Comparison of ENCODE assay signal across 22 cellular contexts in genomic region chr17:39868554-39868942, GRCh38. TPM values are rescaled to one million over a fixed set of nuclear protein-coding genes. Genes with fewer than 3 reads are reported as not detected.
DNase-seq lines count a peak whose midpoint lies in the region; ATAC-seq, FAIRE-seq and TF ChIP-seq lines count a peak whose summit lies in the region.
"Had no signal": no experiment of that assay in that cellular context is flagged by ENCODE, and none has a peak within 500 bp of the region (broad histone marks: within the 10 kb centered on the region; RNA-seq: fewer than 3 reads in every experiment).

No MANE protein-coding gene starts in this region.

- SMC1A ChIA-PET in GM12878 (lab: Charles Lee; ENCODE audit: uncharacterized antibody, unreplicated experiment), result interaction anchor here (1.0 to 1.5 kb wide), 2 partner anchors 61 to 112 kb away, joined by 3 to 8 read pairs; partner anchors contain the start of gene PSMD3

- H3K4me1 ChIP-seq in MM.1S (ENCODE audit: low read length) (peaks cover 31% of the 10 kb centered on the region), GM12878 (ENCODE audit: control insufficient read depth, insufficient read depth, low read length) (peaks cover 55% of the 10 kb centered on the region)
- H3K4me1 ChIP-seq: Caco-2 had no signal

- peak overlapping the region; percentile 98; the same call in 1 of the 2 replicates for H3K27ac ChIP-seq in MM.1S (ENCODE audit: low read length)
- peak overlapping the region; percentile 100 for H3K27ac ChIP-seq in GM12878 (ENCODE audit: control insufficient read depth, insufficient read depth)
- H3K27ac ChIP-seq: dorsolateral prefrontal cortex had no signal

- peak overlapping the region; percentile 70 for H3K27ac Mint-ChIP-seq in activated naive CD4-positive, alpha-beta T cell treated with anti-CD3 and anti-CD28 coated beads, Interleukin-2, amount 50 U/mL, for 24 hours
- H3K27ac Mint-ChIP-seq: type B pancreatic cell had no signal

- H3K9me3 Mint-ChIP-seq in activated naive CD4-positive, alpha-beta T cell treated with anti-CD3 and anti-CD28 coated beads, Interleukin-2, amount 50 U/mL, for 24 hours, result peaks cover 5% of the 10 kb centered on the region

- H4K20me1 ChIP-seq in MM.1S (ENCODE audit: insufficient read depth, low read length) (no peaks in the 10 kb centered on the region), GM12878 (ENCODE audit: control insufficient read depth, insufficient read depth) (no peaks in the 10 kb centered on the region)

- no peak for TF ChIP-seq CTCF in MM.1S (IDR thresholded peaks at IDR 0.05; ENCODE audit: low read length)
- no peak for TF ChIP-seq CTCF in GM12878 (IDR thresholded peaks at IDR 0.05 in 2 of 3, conservative IDR thresholded peaks at IDR 0.05 in 1 of 3; ENCODE audit: control insufficient read depth in 2 of 3, extremely low read depth in 1 of 3, insufficient read depth in 1 of 3, low read depth in 3 of 3, low read length in 3 of 3)

- intact Hi-C loops in GM12878 (cut with micrococcal nuclease; ENCODE audit: unreplicated experiment), result no loop called here

- H3K9ac ChIP-seq in MM.1S (ENCODE audit: low read length) (no peak overlapping the region), GM12878 (ENCODE audit: control insufficient read depth, insufficient read depth, low read length) (peak overlapping the region; percentile 85)

- H3K27me3 ChIP-seq in MM.1S (replicated peaks; ENCODE audit: insufficient read depth, low read length) (no peaks in the 10 kb centered on the region), GM12878 (replicated peaks in 1 of 2; ENCODE audit: control insufficient read depth in 2 of 2, insufficient read depth in 2 of 2, low read length in 1 of 2) (no peaks in the 10 kb centered on the region)

- FAIRE-seq in GM12878 (lab: Jason Lieb, UNC), result no peak
- no peak for FAIRE-seq in HTR-8/SVneo (lab: Jason Lieb, UNC)
- FAIRE-seq: bronchial epithelial cell had no signal

- BruUV-seq in GM12878 (replicated peaks; lab: Mats Ljungman, UMichigan), result no TSS peak

- H3K9me3 ChIP-seq in MM.1S (replicated peaks; ENCODE audit: insufficient read depth, low read length), result no peaks in the 10 kb centered on the region
- H3K9me3 ChIP-seq in GM12878 (replicated peaks; ENCODE audit: control insufficient read depth, insufficient read depth, low read length), result no peaks in the 10 kb centered on the region; the same call in 2 of the 3 replicates
- H3K9me3 ChIP-seq: Caco-2 had no signal

- no peaks in the 10 kb centered on the region for H3K36me3 Mint-ChIP-seq in activated naive CD4-positive, alpha-beta T cell treated with anti-CD3 and anti-CD28 coated beads, Interleukin-2, amount 50 U/mL, for 24 hours
- H3K36me3 Mint-ChIP-seq: type B pancreatic cell had no signal

- TF ChIP-seq POLR2A in GM12878 (IDR thresholded peaks at IDR 0.05; ENCODE audit: low read depth, low read length), result no peak

- no peaks in the 10 kb centered on the region for H3K9me2 ChIP-seq in MM.1S (replicated peaks; ENCODE audit: insufficient read depth, low read length)

- TF ChIP-seq RAD21 in GM12878 (IDR thresholded peaks at IDR 0.05; ENCODE audit: insufficient read depth, low read depth, low read length), result no peak

- H3K4me2 ChIP-seq in MM.1S (ENCODE audit: low read depth, low read length) (no peak overlapping the region), GM12878 (ENCODE audit: control insufficient read depth, insufficient read depth) (peak overlapping the region; percentile 98)

- H3K36me3 ChIP-seq in MM.1S (replicated peaks; ENCODE audit: insufficient read depth, low read length), result no peaks in the 10 kb centered on the region
- no peaks in the 10 kb centered on the region for H3K36me3 ChIP-seq in GM12878 (ENCODE audit: control insufficient read depth in 2 of 2, insufficient read depth in 2 of 2, low read length in 1 of 2)

- H2AFZ ChIP-seq in MM.1S (ENCODE audit: low read length) (peak overlapping the region; percentile 92; the same call in 1 of the 2 replicates), GM12878 (ENCODE audit: control insufficient read depth, low read depth, low read length) (no peak overlapping the region)

- H3K4me3 ChIP-seq in MM.1S (ENCODE audit: low read length) (no peak overlapping the region), GM12878 (peak overlapping the region; percentile 61; the same call in 1 of the 2 replicates)
- H3K4me3 ChIP-seq: dorsolateral prefrontal cortex had no signal

- H3K4me1 Mint-ChIP-seq in activated naive CD4-positive, alpha-beta T cell treated with anti-CD3 and anti-CD28 coated beads, Interleukin-2, amount 50 U/mL, for 24 hours, result peaks cover 42% of the 10 kb centered on the region

- CTCF ChIA-PET in GM12878 (lab: Yijun Ruan, JAX), result interaction anchor here (1.3 to 1.8 kb wide), 2 partner anchors 70 to 113 kb away, joined by 4 to 9 read pairs; no protein-coding TSS in a partner anchor

- peak overlapping the region; percentile 36 for H3K4me3 Mint-ChIP-seq in activated naive CD4-positive, alpha-beta T cell treated with anti-CD3 and anti-CD28 coated beads, Interleukin-2, amount 50 U/mL, for 24 hours
- H3K4me3 Mint-ChIP-seq: type B pancreatic cell had no signal

- in situ Hi-C loops in GM12878 (cut with MboI), result no loop called here

- H3K27me3 Mint-ChIP-seq in activated naive CD4-positive, alpha-beta T cell treated with anti-CD3 and anti-CD28 coated beads, Interleukin-2, amount 50 U/mL, for 24 hours, result no peaks in the 10 kb centered on the region

- WGBS in GM12878 (ENCODE audit: insufficient coverage, insufficient replicate concordance, low lambda C conversion rate, missing lambda C conversion rate), result 97% methylated on average over 17 of the region's 17 CpGs

- RAD21 ChIA-PET in GM12878 (lab: Charles Lee; ENCODE audit: unreplicated experiment), result no interaction called here

- H3F3A ChIP-seq in MM.1S (ENCODE audit: insufficient read depth, low read length), result peaks cover 47% of the 10 kb centered on the region

- DNase-seq in activated naive CD4-positive, alpha-beta T cell treated with anti-CD3 and anti-CD28 coated beads, Interleukin-2, amount 50 U/mL, for 16 hours, result no peak
- DNase-seq in MM.1S, result no peak
- DNase-seq in GM12878 (ENCODE audit: low read depth, low spot score), result no peak
- DNase-seq in NCI-H748 (lab: John Stamatoyannopoulos, UW; ENCODE audit: unreplicated experiment), result no peak
- no peak for DNase-seq in HTR-8/SVneo (ENCODE audit: insufficient read length, low spot score)
- no peak for DNase-seq in stimulated activated CD4-positive, alpha-beta T cell treated with anti-CD3 and anti-CD28 coated beads, Interleukin-2, amount 100 ng/mL, for 48 hours
- DNase-seq: Caco-2, dorsolateral prefrontal cortex, KG1, midbrain, NCI-H1092 treated with DMSO at 0.1 percent for 48 hours, NCI-H2081 treated with DMSO at 0.1 percent for 48 hours, NCI-H526, Right ventricle myocardium superior had no signal

- POLR2A ChIA-PET in GM12878 (lab: Charles Lee), result no interaction called here

- H3K79me2 ChIP-seq in MM.1S (ENCODE audit: low read length) (peaks cover 18% of the 10 kb centered on the region), GM12878 (ENCODE audit: control insufficient read depth, insufficient read depth, low read length) (peaks cover 23% of the 10 kb centered on the region)

- TF ChIP-seq EP300 in GM12878 (IDR thresholded peaks at IDR 0.05; ENCODE audit: borderline replicate concordance in 1 of 2, control insufficient read depth in 1 of 2, low read depth in 2 of 2, low read length in 2 of 2), result no peak

- no peak for ATAC-seq in GM12878
- no peak for ATAC-seq in HG03565 (IDR thresholded peaks at IDR 0.05; ENCODE audit: unreplicated experiment)
- ATAC-seq: left lobe of liver had no signal

RNA-seq across cellular contexts. Expression of gene ZPBP2, which starts 0.5 kb away (rescaled TPM):
- 0.50 and 0.56 TPM in 2 replicates for total RNA-seq in GM12878 (2013; cell fraction: nucleolus; rRNA removed)
- 0.34 and 0.49 TPM in 2 replicates for total RNA-seq in GM12878 (2014; rRNA removed)
- total RNA-seq in GM12878 (2014; rRNA removed; fragmentation: Illumina TruSeq; extraction: Trizol), result 0.45 and 0.46 TPM in 2 replicates
- 0.67 and 0.77 TPM in 2 replicates for total RNA-seq in GM12878 (2021)
- polyA plus RNA-seq in GM12878 (2011; ENCODE audit: low read depth), result 0.31 TPM
- 0.39 and 0.73 TPM in 2 replicates for polyA plus RNA-seq in GM12878 (2011; rRNA removed)
- polyA plus RNA-seq in GM12878 (2011; cell fraction: cytosol; rRNA removed), result 0.12 and 0.15 TPM in 2 replicates
- polyA plus RNA-seq in GM12878 (2011; cell fraction: nucleus; rRNA removed), result 0.42 and 0.82 TPM in 2 replicates
- 0.56 and 0.64 TPM in 2 replicates for polyA plus RNA-seq in GM12878 (2012)
- polyA plus RNA-seq in GM12878 (2014; fragmentation: Illumina TruSeq; extraction: Trizol), result 0.66 and 1.0 TPM in 2 replicates
- 1 to 10 TPM in 1 of 2 experiments, under 1 TPM in 1; 0.62 to 1.0 TPM for polyA plus RNA-seq in GM12878 (2014; fragmentation: Nextera tagmentation; extraction: Ambion mirVana)
- polyA plus RNA-seq in GM12878 (2014; rRNA removed), result 0.33 and 0.36 TPM in 2 replicates
- polyA plus RNA-seq in GM12878 (2016; fragmentation: Nextera tagmentation; extraction: Ambion mirVana), result under 1 TPM; 0.53 to 0.98 TPM
- 0.36 and 0.51 TPM in 2 replicates for polyA minus RNA-seq in GM12878 (2011; rRNA and poly(A)+ RNA removed)
- polyA minus RNA-seq in GM12878 (2011; cell fraction: cytosol; rRNA and poly(A)+ RNA removed), result 0.42 TPM in 1 of 2 replicates, not detected in the other
- 0.29 TPM in 1 of 2 replicates, not detected in the other for polyA minus RNA-seq in GM12878 (2011; cell fraction: nucleus; rRNA and poly(A)+ RNA removed)
- total RNA-seq: bronchial epithelial cell, Caco-2, dorsolateral prefrontal cortex, left lobe of liver, OCI-LY7, Right ventricle myocardium superior had no signal
- polyA plus RNA-seq: adipose tissue, esophagus had no signal

RNA-seq across cellular contexts. Expression of gene IKZF3, which starts 4.4 kb away (rescaled TPM):
- 78.7 and 87.0 TPM in 2 replicates for total RNA-seq in GM12878 (2013; cell fraction: nucleolus; rRNA removed)
- total RNA-seq in GM12878 (2014; rRNA removed) (61.4 and 63.0 TPM in 2 replicates), GM12878 (2014; rRNA removed; fragmentation: Illumina TruSeq; extraction: Trizol) (64.1 and 66.0 TPM in 2 replicates), GM12878 (2021) (96.4 and 98.2 TPM in 2 replicates)
- polyA plus RNA-seq in GM12878 (2011; ENCODE audit: low read depth), result 33.1 TPM
- polyA plus RNA-seq in GM12878 (2011; rRNA removed) (36.7 and 53.2 TPM in 2 replicates), GM12878 (2014; fragmentation: Illumina TruSeq; extraction: Trizol) (50.8 and 53.0 TPM in 2 replicates), GM12878 (2014; fragmentation: Nextera tagmentation; extraction: Ambion mirVana) (10 to 100 TPM in 1 of 2 experiments, 1 to 10 TPM in 1; 5.5 to 14.0 TPM), GM12878 (2014; rRNA removed) (31.9 and 33.6 TPM in 2 replicates), GM12878 (2016; fragmentation: Nextera tagmentation; extraction: Ambion mirVana) (10 to 100 TPM; 39.3 to 42.3 TPM)
- polyA plus RNA-seq in GM12878 (2011; cell fraction: cytosol; rRNA removed), result 51.1 and 53.4 TPM in 2 replicates
- polyA plus RNA-seq in GM12878 (2011; cell fraction: nucleus; rRNA removed), result 26.0 and 32.5 TPM in 2 replicates
- 41.2 and 43.3 TPM in 2 replicates for polyA plus RNA-seq in GM12878 (2012)
- 166 and 185 TPM in 2 replicates for polyA minus RNA-seq in GM12878 (2011; rRNA and poly(A)+ RNA removed)
- 70.3 and 71.5 TPM in 2 replicates for polyA minus RNA-seq in GM12878 (2011; cell fraction: cytosol; rRNA and poly(A)+ RNA removed)
- polyA minus RNA-seq in GM12878 (2011; cell fraction: nucleus; rRNA and poly(A)+ RNA removed), result 20.2 and 40.0 TPM in 2 replicates
- total RNA-seq: bronchial epithelial cell had no signal

RNA-seq across cellular contexts. Expression of gene GSDMB, which starts 49.9 kb away (rescaled TPM):
- total RNA-seq in GM12878 (2013; cell fraction: nucleolus; rRNA removed), result 87.9 and 98.3 TPM in 2 replicates
- total RNA-seq in GM12878 (2014; rRNA removed) (3.2 and 3.6 TPM in 2 replicates), GM12878 (2014; rRNA removed; fragmentation: Illumina TruSeq; extraction: Trizol) (6.0 and 6.7 TPM in 2 replicates), GM12878 (2021) (5.7 and 6.3 TPM in 2 replicates)
- polyA plus RNA-seq in GM12878 (2011; ENCODE audit: low read depth), result 10.7 TPM
- polyA plus RNA-seq in GM12878 (2011; rRNA removed) (13.0 and 13.1 TPM in 2 replicates), GM12878 (2014; fragmentation: Illumina TruSeq; extraction: Trizol) (7.2 and 11.7 TPM in 2 replicates), GM12878 (2014; fragmentation: Nextera tagmentation; extraction: Ambion mirVana) (1 to 10 TPM in 1 of 2 experiments, under 1 TPM in 1; 0.84 to 2.2 TPM), GM12878 (2014; rRNA removed) (7.3 and 7.4 TPM in 2 replicates), GM12878 (2016; fragmentation: Nextera tagmentation; extraction: Ambion mirVana) (1 to 10 TPM; 1.9 to 2.3 TPM)
- 4.3 and 4.9 TPM in 2 replicates for polyA plus RNA-seq in GM12878 (2011; cell fraction: cytosol; rRNA removed)
- 53.1 and 61.3 TPM in 2 replicates for polyA plus RNA-seq in GM12878 (2011; cell fraction: nucleus; rRNA removed)
- polyA plus RNA-seq in GM12878 (2012), result 13.3 and 16.4 TPM in 2 replicates
- 9.1 and 9.3 TPM in 2 replicates for polyA minus RNA-seq in GM12878 (2011; rRNA and poly(A)+ RNA removed)
- polyA minus RNA-seq in GM12878 (2011; cell fraction: cytosol; rRNA and poly(A)+ RNA removed), result 1.5 and 1.6 TPM in 2 replicates
- 9.9 and 12.6 TPM in 2 replicates for polyA minus RNA-seq in GM12878 (2011; cell fraction: nucleus; rRNA and poly(A)+ RNA removed)

RNA-seq across cellular contexts. Expression of gene ORMDL3, which starts 58.9 kb away (rescaled TPM):
- 129 and 143 TPM in 2 replicates for total RNA-seq in GM12878 (2013; cell fraction: nucleolus; rRNA removed)
- total RNA-seq in GM12878 (2014; rRNA removed) (51.5 and 53.3 TPM in 2 replicates), GM12878 (2014; rRNA removed; fragmentation: Illumina TruSeq; extraction: Trizol) (48.5 and 58.0 TPM in 2 replicates), GM12878 (2021) (49.4 and 56.0 TPM in 2 replicates)
- 59.3 TPM for polyA plus RNA-seq in GM12878 (2011; ENCODE audit: low read depth)
- polyA plus RNA-seq in GM12878 (2011; rRNA removed) (62.0 and 98.1 TPM in 2 replicates), GM12878 (2014; fragmentation: Illumina TruSeq; extraction: Trizol) (45.5 and 51.3 TPM in 2 replicates), GM12878 (2014; fragmentation: Nextera tagmentation; extraction: Ambion mirVana) (10 to 100 TPM in 1 of 2 experiments, 1 to 10 TPM in 1; 8.8 to 21.1 TPM), GM12878 (2014; rRNA removed) (50.3 and 53.0 TPM in 2 replicates), GM12878 (2016; fragmentation: Nextera tagmentation; extraction: Ambion mirVana) (10 to 100 TPM in 1 of 2 experiments, 1 to 10 TPM in 1; 9.6 to 12.5 TPM)
- 109 and 152 TPM in 2 replicates for polyA plus RNA-seq in GM12878 (2011; cell fraction: cytosol; rRNA removed)
- polyA plus RNA-seq in GM12878 (2011; cell fraction: nucleus; rRNA removed), result 86.2 and 97.3 TPM in 2 replicates
- polyA plus RNA-seq in GM12878 (2012), result 75.2 and 80.5 TPM in 2 replicates
- 87.0 and 104 TPM in 2 replicates for polyA minus RNA-seq in GM12878 (2011; rRNA and poly(A)+ RNA removed)
- 19.1 and 31.7 TPM in 2 replicates for polyA minus RNA-seq in GM12878 (2011; cell fraction: cytosol; rRNA and poly(A)+ RNA removed)
- polyA minus RNA-seq in GM12878 (2011; cell fraction: nucleus; rRNA and poly(A)+ RNA removed), result 29.6 and 32.8 TPM in 2 replicates

RNA-seq across cellular contexts. Expression of gene LRRC3C, which starts 59.0 kb away (rescaled TPM):
- total RNA-seq in GM12878 (2013; cell fraction: nucleolus; rRNA removed), result not detected in 2 replicates
- total RNA-seq in GM12878 (2014; rRNA removed) (not detected in 2 replicates), GM12878 (2014; rRNA removed; fragmentation: Illumina TruSeq; extraction: Trizol) (not detected in 2 replicates), GM12878 (2021) (not detected in 2 replicates)
- not detected for polyA plus RNA-seq in GM12878 (2011; ENCODE audit: low read depth)
- polyA plus RNA-seq in GM12878 (2011; rRNA removed) (not detected in 2 replicates), GM12878 (2014; fragmentation: Illumina TruSeq; extraction: Trizol) (not detected in 2 replicates), GM12878 (2014; fragmentation: Nextera tagmentation; extraction: Ambion mirVana) (not detected), GM12878 (2014; rRNA removed) (0.13 TPM in 1 of 2 replicates, not detected in the other), GM12878 (2016; fragmentation: Nextera tagmentation; extraction: Ambion mirVana) (not detected)
- 0.12 TPM in 1 of 2 replicates, not detected in the other for polyA plus RNA-seq in GM12878 (2011; cell fraction: cytosol; rRNA removed)
- not detected in 2 replicates for polyA plus RNA-seq in GM12878 (2011; cell fraction: nucleus; rRNA removed)
- polyA plus RNA-seq in GM12878 (2012), result not detected in 2 replicates
- not detected in 2 replicates for polyA minus RNA-seq in GM12878 (2011; rRNA and poly(A)+ RNA removed)
- polyA minus RNA-seq in GM12878 (2011; cell fraction: cytosol; rRNA and poly(A)+ RNA removed), result not detected in 2 replicates
- polyA minus RNA-seq in GM12878 (2011; cell fraction: nucleus; rRNA and poly(A)+ RNA removed), result not detected in 2 replicates
- total RNA-seq: bronchial epithelial cell, Caco-2, left lobe of liver, OCI-LY7, Right ventricle myocardium superior had no signal
- polyA plus RNA-seq: adipose tissue, esophagus had no signal
